In the genomic region with DNA sequence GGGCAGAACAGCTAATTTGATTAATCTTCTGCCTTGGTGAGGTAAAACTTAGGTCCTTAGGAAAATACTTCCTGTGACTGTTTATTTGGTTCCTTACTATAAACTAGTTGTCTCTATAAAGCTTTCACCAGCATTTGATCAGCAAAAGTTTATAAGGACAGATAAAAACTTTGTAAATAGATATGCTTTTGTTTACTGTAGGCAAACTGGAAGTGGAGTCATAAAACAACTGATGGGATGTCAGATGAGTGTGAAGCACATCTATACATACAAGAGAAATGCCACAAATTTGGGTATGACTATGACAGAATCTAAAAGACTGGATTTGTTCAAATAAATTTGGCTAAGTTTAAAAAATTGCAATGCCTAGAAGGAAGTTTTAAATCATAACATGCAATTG, we compare ENCODE assay signal across 10 cellular contexts. TPM values are rescaled to one million over a fixed set of nuclear protein-coding genes. Genes with fewer than 3 reads are reported as not detected.
DNase-seq lines count a peak whose midpoint lies in the region; ATAC-seq, FAIRE-seq and TF ChIP-seq lines count a peak whose summit lies in the region.
"Had no signal": no experiment of that assay in that cellular context is flagged by ENCODE, and none has a peak within 500 bp of the region (broad histone marks: within the 10 kb centered on the region; RNA-seq: fewer than 3 reads in every experiment).

No MANE protein-coding gene starts in this region.

- peaks cover 59% of the 10 kb centered on the region for H3K4me1 ChIP-seq in DND-41 (ENCODE audit: insufficient read depth, low read length)
- peaks cover 58% of the 10 kb centered on the region for H3K4me1 ChIP-seq in endothelial cell of umbilical vein (ENCODE audit: control insufficient read depth, extremely low read depth, insufficient read depth, low read length)

- peak overlapping the region; percentile 75 for H3K27ac ChIP-seq in DND-41 (ENCODE audit: low read length)
- H3K27ac ChIP-seq in endothelial cell of umbilical vein (ENCODE audit: insufficient read depth, low read depth, low read length), result peak overlapping the region; percentile 36

- peaks cover 55% of the 10 kb centered on the region for H3K36me3 Mint-ChIP-seq in T-cell
- peaks cover 100% of the 10 kb centered on the region for H3K36me3 Mint-ChIP-seq in stimulated activated effector memory CD8-positive, alpha-beta T cell treated with anti-CD3 and anti-CD28 coated beads, Interleukin-12 subunit alpha, Interleukin-12 subunit beta, amount 100 ng/mL, for 72 hours

- H3K36me3 ChIP-seq in DND-41 (ENCODE audit: insufficient read depth, low read length) (peaks cover 99% of the 10 kb centered on the region), endothelial cell of umbilical vein (ENCODE audit: control insufficient read depth in 2 of 2, extremely low read depth in 1 of 2, insufficient read depth in 2 of 2, low read length in 2 of 2) (peaks cover 0 to 10% of the 10 kb centered on the region in 2 experiments)

- peaks cover 100% of the 10 kb centered on the region for H3K79me2 ChIP-seq in DND-41 (ENCODE audit: insufficient read depth, low read length)
- H3K79me2 ChIP-seq in endothelial cell of umbilical vein (ENCODE audit: control insufficient read depth, insufficient read depth, low read length), result peaks cover 98% of the 10 kb centered on the region

- ATAC-seq in DND-41 (ENCODE audit: insufficient read depth, low read depth) (no peak), T-cell (replicated peaks in 1 of 4) (no peak), HG03378 (IDR thresholded peaks at IDR 0.05; ENCODE audit: unreplicated experiment) (no peak), GM21381 (IDR thresholded peaks at IDR 0.05; ENCODE audit: unreplicated experiment) (no peak)
- ATAC-seq in stimulated activated effector memory CD8-positive, alpha-beta T cell treated with anti-CD3 and anti-CD28 coated beads, Interleukin-12 subunit alpha, Interleukin-12 subunit beta, amount 100 ng/mL, for 72 hours, result peak; percentile 43

- no peak for DNase-seq in DND-41
- no peak for DNase-seq in T-cell
- DNase-seq in endothelial cell of umbilical vein (ENCODE audit: low read depth, low spot score), result peak; percentile 37
- DNase-seq in stimulated activated effector memory CD8-positive, alpha-beta T cell treated with anti-CD3 and anti-CD28 coated beads, Interleukin-12 subunit alpha, Interleukin-12 subunit beta, amount 100 ng/mL, for 72 hours (ENCODE audit: low spot score in 2 of 2), result no peak
- no peak for DNase-seq in NOMO-1 treated with DMSO at 0.1 percent for 48 hours (lab: John Stamatoyannopoulos, UW; ENCODE audit: unreplicated experiment)
- DNase-seq: activated effector memory CD4-positive, alpha-beta T cell treated with anti-CD3 and anti-CD28 coated beads, Interleukin-2, amount 50 U/mL, for 16 hours; effector CD8-positive, alpha-beta T cell; NCI-H1930 had no signal

- peaks cover 61 to 88% (median 73%) of the 10 kb centered on the region in 3 donors for H3K4me1 Mint-ChIP-seq in T-cell
- peaks cover 37% of the 10 kb centered on the region for H3K4me1 Mint-ChIP-seq in stimulated activated effector memory CD8-positive, alpha-beta T cell treated with anti-CD3 and anti-CD28 coated beads, Interleukin-12 subunit alpha, Interleukin-12 subunit beta, amount 100 ng/mL, for 72 hours

- H4K20me1 ChIP-seq in DND-41 (ENCODE audit: insufficient read depth, low read length), result peaks cover 90% of the 10 kb centered on the region
- H4K20me1 ChIP-seq in endothelial cell of umbilical vein (replicated peaks; ENCODE audit: control insufficient read depth, extremely low read depth, insufficient read depth, low read length), result no peaks in the 10 kb centered on the region

- H3K4me3 Mint-ChIP-seq in T-cell, result peak overlapping the region; percentile 81 to 100 (median 92)
- peak overlapping the region; percentile 99 for H3K4me3 Mint-ChIP-seq in stimulated activated effector memory CD8-positive, alpha-beta T cell treated with anti-CD3 and anti-CD28 coated beads, Interleukin-12 subunit alpha, Interleukin-12 subunit beta, amount 100 ng/mL, for 72 hours

- no peak for TF ChIP-seq POLR2A in endothelial cell of umbilical vein (IDR thresholded peaks at IDR 0.05; ENCODE audit: low read depth, low read length)

- H3K27ac Mint-ChIP-seq in T-cell, result peak overlapping the region; percentile 92 to 94
- peak overlapping the region; percentile 99 for H3K27ac Mint-ChIP-seq in stimulated activated effector memory CD8-positive, alpha-beta T cell treated with anti-CD3 and anti-CD28 coated beads, Interleukin-12 subunit alpha, Interleukin-12 subunit beta, amount 100 ng/mL, for 72 hours

- H3K9me1 ChIP-seq in endothelial cell of umbilical vein (replicated peaks; ENCODE audit: control insufficient read depth, extremely low read depth, insufficient read depth, low read length), result no peaks in the 10 kb centered on the region

- H2AFZ ChIP-seq in DND-41 (ENCODE audit: low read depth, low read length) (no peak overlapping the region), endothelial cell of umbilical vein (ENCODE audit: low read depth, low read length) (no peak overlapping the region)

- dilution Hi-C loops in endothelial cell of umbilical vein (cut with MboI; ENCODE audit: extremely low pct_ligation_motif_present, low sequenced_read_pairs), result no loop called here

- peak overlapping the region; percentile 89 for H3K9ac ChIP-seq in DND-41 (ENCODE audit: low read depth, low read length)
- H3K9ac ChIP-seq in endothelial cell of umbilical vein (replicated peaks; ENCODE audit: extremely low read depth, insufficient read depth, low read length), result peak overlapping the region; percentile 92

- H3K9me3 Mint-ChIP-seq in T-cell, result no peaks in the 10 kb centered on the region
- H3K9me3 Mint-ChIP-seq in stimulated activated effector memory CD8-positive, alpha-beta T cell treated with anti-CD3 and anti-CD28 coated beads, Interleukin-12 subunit alpha, Interleukin-12 subunit beta, amount 100 ng/mL, for 72 hours, result no peaks in the 10 kb centered on the region

- POLR2A ChIA-PET in T-cell (lab: Charles Lee) (interaction anchor here (0.6 to 5.2 kb wide), 6 partner anchors 9 to 279 kb away, joined by 3 to 52 read pairs (median 4); no protein-coding TSS in a partner anchor), endothelial cell of umbilical vein (lab: Charles Lee) (no interaction called here)

- H3K27me3 ChIP-seq in DND-41 (ENCODE audit: insufficient read depth, low read length, poor library complexity) (no peaks in the 10 kb centered on the region), endothelial cell of umbilical vein (ENCODE audit: control insufficient read depth in 2 of 2, insufficient read depth in 2 of 2, low read length in 2 of 2) (no peaks in the 10 kb centered on the region)

- no TSS peak for BruUV-seq in endothelial cell of umbilical vein (replicated peaks; lab: Mats Ljungman, UMichigan)

- intact Hi-C loops in endothelial cell of umbilical vein (cut with micrococcal nuclease), result loop anchor here (5.0 kb wide), 1 partner anchor 1083 kb away; no protein-coding TSS in a partner anchor

- H3K4me3 ChIP-seq in DND-41 (ENCODE audit: low read depth in 1 of 2, low read length in 2 of 2) (peak overlapping the region; percentile 95 to 96), endothelial cell of umbilical vein (replicated peaks in 1 of 3; ENCODE audit: insufficient read depth in 1 of 3, low read depth in 1 of 3, low read length in 3 of 3) (peak overlapping the region in 2 of 3 experiments; percentile 86 to 98)

- no peak for FAIRE-seq in endothelial cell of umbilical vein (lab: Jason Lieb, UNC)

- no peaks in the 10 kb centered on the region for H3K9me3 ChIP-seq in DND-41 (ENCODE audit: insufficient read depth, low read length, severe bottlenecking)
- H3K9me3 ChIP-seq in endothelial cell of umbilical vein (replicated peaks; ENCODE audit: control insufficient read depth, insufficient read depth, low read length), result no peaks in the 10 kb centered on the region

- CTCF ChIA-PET in T-cell (lab: Charles Lee), result interaction anchor here (0.6 to 2.7 kb wide), 10 partner anchors 9 to 969 kb away, joined by 3 to 11 read pairs (median 3); no protein-coding TSS in a partner anchor
- CTCF ChIA-PET in endothelial cell of umbilical vein (lab: Charles Lee), result interaction anchor here (0.8 to 8.5 kb wide), 11 partner anchors 8 to 1104 kb away, joined by 3 to 93 read pairs (median 4); no protein-coding TSS in a partner anchor

- H3K4me2 ChIP-seq in DND-41 (ENCODE audit: insufficient read depth, low read length), result peak overlapping the region; percentile 65
- H3K4me2 ChIP-seq in endothelial cell of umbilical vein (ENCODE audit: insufficient read depth, low read length), result peak overlapping the region; percentile 99

- H3K27me3 Mint-ChIP-seq in T-cell, result no peaks in the 10 kb centered on the region

- TF ChIP-seq CTCF in DND-41 (IDR thresholded peaks at IDR 0.05; ENCODE audit: borderline replicate concordance, extremely low read depth, low read length, poor library complexity, severe bottlenecking) (peak; percentile 1), endothelial cell of umbilical vein (IDR thresholded peaks at IDR 0.05; ENCODE audit: extremely low read depth in 1 of 2, insufficient read depth in 1 of 2, low read depth in 1 of 2, low read length in 2 of 2) (no peak)

TF ChIP-seq in endothelial cell of umbilical vein, 7 proteins besides CTCF, POLR2A, EP300 and RAD21:
- no peak for TF ChIP-seq MYC (IDR thresholded peaks at IDR 0.05; ENCODE audit: low read depth, low read length)
- TF ChIP-seq JUN (IDR thresholded peaks at IDR 0.05; ENCODE audit: borderline replicate concordance, insufficient read depth, insufficient read length, low read depth), result no peak
- no peak for TF ChIP-seq EZH2 (IDR thresholded peaks at IDR 0.05; ENCODE audit: borderline replicate concordance, low read depth, low read length, severe bottlenecking)
- TF ChIP-seq FOS (IDR thresholded peaks at IDR 0.05; ENCODE audit: borderline replicate concordance, insufficient read depth, low read length), result no peak
- no peak for TF ChIP-seq POLR2AphosphoS5 (IDR thresholded peaks at IDR 0.05; ENCODE audit: insufficient read depth, low read depth, low read length)
- TF ChIP-seq, protein P1, sequence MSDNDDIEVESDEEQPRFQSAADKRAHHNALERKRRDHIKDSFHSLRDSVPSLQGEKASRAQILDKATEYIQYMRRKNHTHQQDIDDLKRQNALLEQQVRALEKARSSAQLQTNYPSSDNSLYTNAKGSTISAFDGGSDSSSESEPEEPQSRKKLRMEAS (IDR thresholded peaks at IDR 0.05; ENCODE audit: insufficient read depth, insufficient read length), result no peak
- TF ChIP-seq GATA2 (IDR thresholded peaks at IDR 0.05; ENCODE audit: insufficient read depth, insufficient read length, low read depth, low read length), result no peak

RNA-seq across cellular contexts. Expression of a gene that starts 5.5 kb away (rescaled TPM):
- 100 to 1,000 TPM in 2 of 5 donors, 10 to 100 TPM in 3; 51.3 to 421 (median 57.3) TPM for total RNA-seq in T-cell
- total RNA-seq in endothelial cell of umbilical vein, result 22.5 and 23.6 TPM in 2 replicates
- 35.9 and 37.4 TPM in 2 replicates for polyA plus RNA-seq in endothelial cell of umbilical vein
- 15.6 and 34.0 TPM in 2 replicates for polyA plus RNA-seq in endothelial cell of umbilical vein (2011; cell fraction: cytosol; rRNA removed)
- polyA plus RNA-seq in endothelial cell of umbilical vein (2011; cell fraction: nucleus; rRNA removed), result 16.1 and 18.9 TPM in 2 replicates
- 14.7 and 21.5 TPM in 2 replicates for polyA plus RNA-seq in endothelial cell of umbilical vein (2012)
- 14.1 and 17.7 TPM in 2 replicates for polyA minus RNA-seq in endothelial cell of umbilical vein
- 3.5 TPM for polyA minus RNA-seq in endothelial cell of umbilical vein (2011; cell fraction: cytosol; rRNA and poly(A)+ RNA removed)
- 23.7 and 42.1 TPM in 2 replicates for polyA minus RNA-seq in endothelial cell of umbilical vein (2011; cell fraction: nucleus; rRNA and poly(A)+ RNA removed)
